Comparison of ENCODE assay signal across 30 cellular contexts in genomic region chr10:74612195-74612594, GRCh38.
DNase-seq lines count a peak whose midpoint lies in the region; ATAC-seq and TF ChIP-seq lines count a peak whose summit lies in the region.
"Had no signal": no experiment of that assay in that cellular context is flagged by ENCODE, and none has a peak within 500 bp of the region (broad histone marks: within the 10 kb centered on the region; RNA-seq: fewer than 3 reads in every experiment).

No MANE protein-coding gene starts in this region.

- no peak overlapping the region for H2AFZ ChIP-seq in OCI-LY7 (ENCODE audit: low read length)
- H2AFZ ChIP-seq: hepatocyte had no signal

- no peak overlapping the region for H3K4me3 Mint-ChIP-seq in MCF 10A (ENCODE audit: unreplicated experiment)
- H3K4me3 Mint-ChIP-seq: activated CD4-positive, alpha-beta memory T cell treated with anti-CD3 and anti-CD28 coated beads, Interleukin-2, amount 10 ng/mL, durations not matched to agents 7 days and 5 days; CD14-positive monocyte; immature natural killer cell; naive thymus-derived CD8-positive, alpha-beta T cell; T-cell had no signal

- no peaks in the 10 kb centered on the region for H3K27me3 ChIP-seq in breast epithelium
- H3K27me3 ChIP-seq: hepatocyte, SJSA1, testis had no signal

- H3K36me3 ChIP-seq in breast epithelium = no peaks in the 10 kb centered on the region
- H3K36me3 ChIP-seq in OCI-LY7 (ENCODE audit: insufficient read depth, low read length) = no peaks in the 10 kb centered on the region
- H3K36me3 ChIP-seq: left ventricle myocardium inferior, SJSA1 had no signal

- H3K9me3 ChIP-seq in breast epithelium (no peaks in the 10 kb centered on the region), OCI-LY7 (ENCODE audit: low read length) (no peaks in the 10 kb centered on the region)
- H3K9me3 ChIP-seq: left ventricle myocardium inferior, psoas muscle, SJSA1, testis had no signal

- no peaks in the 10 kb centered on the region for H3K9me2 ChIP-seq in OCI-LY7 (ENCODE audit: insufficient read depth, low read length)

- CTCF ChIA-PET in MCF 10A (lab: Yijun Ruan, JAX) = interaction anchor here (0.6 kb wide), 1 partner anchor 10 kb away, joined by 5 read pairs; no protein-coding TSS in a partner anchor
- CTCF ChIA-PET in OCI-LY7 (lab: Charles Lee; ENCODE audit: unreplicated experiment) = no interaction called here

- POLR2A ChIA-PET in MCF 10A (lab: Yijun Ruan, JAX) = no interaction called here
- POLR2A ChIA-PET in OCI-LY7 (lab: Charles Lee) = no interaction called here

- H3K27ac ChIP-seq in breast epithelium = no peak overlapping the region
- H3K27ac ChIP-seq in OCI-LY7 (ENCODE audit: low read depth, low read length, poor library complexity, severe bottlenecking) = no peak overlapping the region
- H3K27ac ChIP-seq: 22Rv1, hepatocyte, left ventricle myocardium inferior, psoas muscle, SJSA1, testis had no signal

- no peaks in the 10 kb centered on the region for H3K27me3 Mint-ChIP-seq in MCF 10A (ENCODE audit: insufficient read depth, unreplicated experiment)
- H3K27me3 Mint-ChIP-seq: activated CD4-positive, alpha-beta memory T cell treated with anti-CD3 and anti-CD28 coated beads, Interleukin-2, amount 10 ng/mL, durations not matched to agents 7 days and 5 days; naive thymus-derived CD8-positive, alpha-beta T cell; T-cell had no signal

- H3K27ac Mint-ChIP-seq in MCF 10A (ENCODE audit: low read depth, unreplicated experiment) = no peak overlapping the region
- H3K27ac Mint-ChIP-seq: activated CD4-positive, alpha-beta memory T cell treated with anti-CD3 and anti-CD28 coated beads, Interleukin-2, amount 10 ng/mL, durations not matched to agents 7 days and 5 days; activated naive CD4-positive, alpha-beta T cell treated with anti-CD3 and anti-CD28 coated beads, Interleukin-2, amount 50 U/mL, for 72 hours; CD14-positive monocyte; immature natural killer cell; naive thymus-derived CD8-positive, alpha-beta T cell; T-cell had no signal

- H3K9me3 Mint-ChIP-seq in MCF 10A (ENCODE audit: unreplicated experiment) = no peaks in the 10 kb centered on the region
- H3K9me3 Mint-ChIP-seq: activated CD4-positive, alpha-beta memory T cell treated with anti-CD3 and anti-CD28 coated beads, Interleukin-2, amount 10 ng/mL, durations not matched to agents 7 days and 5 days; activated naive CD4-positive, alpha-beta T cell treated with anti-CD3 and anti-CD28 coated beads, Interleukin-2, amount 50 U/mL, for 72 hours; immature natural killer cell had no signal

- no peaks in the 10 kb centered on the region for H3K4me1 Mint-ChIP-seq in MCF 10A (ENCODE audit: insufficient read depth, unreplicated experiment)
- H3K4me1 Mint-ChIP-seq: activated CD4-positive, alpha-beta memory T cell treated with anti-CD3 and anti-CD28 coated beads, Interleukin-2, amount 10 ng/mL, durations not matched to agents 7 days and 5 days; CD14-positive monocyte; immature natural killer cell had no signal

- H3K4me1 ChIP-seq in breast epithelium (no peaks in the 10 kb centered on the region), OCI-LY7 (ENCODE audit: insufficient read depth, low read length, poor library complexity, severe bottlenecking) (no peaks in the 10 kb centered on the region)
- H3K4me1 ChIP-seq: left ventricle myocardium inferior, psoas muscle, SJSA1, testis had no signal

- BruUV-seq in MCF 10A (replicated peaks; lab: Mats Ljungman, UMichigan) (no TSS peak), OCI-LY7 (replicated peaks; lab: Mats Ljungman, UMichigan) (no TSS peak)

- no peaks in the 10 kb centered on the region for H3K79me2 ChIP-seq in OCI-LY7 (ENCODE audit: insufficient read depth, low read depth, low read length)
- H3K79me2 ChIP-seq: hepatocyte had no signal

- H3K36me3 Mint-ChIP-seq in MCF 10A (ENCODE audit: insufficient read depth, unreplicated experiment) = peaks cover 6% of the 10 kb centered on the region

- H3K4me3 ChIP-seq in breast epithelium (no peak overlapping the region), astrocyte of the spinal cord (ENCODE audit: low read depth, low read length) (no peak overlapping the region), OCI-LY7 (ENCODE audit: low read depth, low read length, poor library complexity, severe bottlenecking) (no peak overlapping the region)
- H3K4me3 ChIP-seq: hepatocyte, left ventricle myocardium inferior, psoas muscle, SJSA1, testis had no signal

- intact Hi-C loops in MCF 10A (cut with micrococcal nuclease) (no loop called here), breast epithelium (cut with DNase I; ENCODE audit: low total_unique reads) (no loop called here), OCI-LY7 (cut with micrococcal nuclease; ENCODE audit: unreplicated experiment) (no loop called here)

- DNase-seq in MCF 10A (ENCODE audit: unreplicated experiment) (peak; percentile 13), breast epithelium (ENCODE audit: low spot score in 2 of 2) (no peak), astrocyte of the spinal cord (ENCODE audit: low read depth, low spot score) (peak; percentile 33), fibroblast of peridontal ligament (ENCODE audit: extremely low read depth) (peak; percentile 17), omental fat pad (ENCODE audit: low spot score) (no peak), NCI-H510A treated with DMSO at 0.1 percent for 48 hours (lab: John Stamatoyannopoulos, UW) (no peak), OCI-LY7 (ENCODE audit: low spot score) (no peak), activated gamma-delta T cell (lab: John Stamatoyannopoulos, UW) (no peak)
- DNase-seq: activated CD4-positive, alpha-beta memory T cell treated with anti-CD3 and anti-CD28 coated beads, Interleukin-2, amount 10 ng/mL, durations not matched to agents 7 days and 5 days; activated CD4-positive, CD25-positive, alpha-beta regulatory T cell treated with anti-CD3 and anti-CD28 coated beads, Interleukin-2, amount 50 U/mL, for 72 hours; activated CD8-positive, alpha-beta memory T cell treated with anti-CD3 and anti-CD28 coated beads, Interleukin-2, amount 50 U/mL, for 48 hours; aorta; DMS79 treated with DMSO at 0.1 percent for 48 hours; foreskin melanocyte; immature natural killer cell; left ventricle myocardium inferior; naive thymus-derived CD8-positive, alpha-beta T cell; NCI-H1092 treated with DMSO at 0.1 percent for 48 hours; NCI-H1930; NCI-H69; nucleus accumbens; psoas muscle; stimulated activated naive CD4-positive, alpha-beta T cell treated with Interleukin-2 at 50 U/mL for 16 hours; T-cell; testis had no signal

- ATAC-seq in omental fat pad (ENCODE audit: low FRiP score) = no peak
- ATAC-seq: activated naive CD4-positive, alpha-beta T cell treated with anti-CD3 and anti-CD28 coated beads, Interleukin-2, amount 50 U/mL, for 72 hours; naive thymus-derived CD8-positive, alpha-beta T cell; psoas muscle; T-cell had no signal

- no peaks in the 10 kb centered on the region for H4K20me1 ChIP-seq in OCI-LY7 (ENCODE audit: insufficient read depth, low read length)

- no peak overlapping the region for H3K4me2 ChIP-seq in OCI-LY7 (ENCODE audit: low read length)
- H3K4me2 ChIP-seq: hepatocyte had no signal

- no peak for TF ChIP-seq POLR2A in breast epithelium (IDR thresholded peaks at IDR 0.05)

- no peak for TF ChIP-seq CTCF in MCF 10A (IDR thresholded peaks at IDR 0.05; ENCODE audit: unreplicated experiment)
- TF ChIP-seq CTCF in breast epithelium (IDR thresholded peaks at IDR 0.05) = no peak
- TF ChIP-seq CTCF in astrocyte of the spinal cord (IDR thresholded peaks at IDR 0.05; ENCODE audit: low read depth, low read length) = no peak
- TF ChIP-seq CTCF in omental fat pad (IDR thresholded peaks at IDR 0.05) = no peak
- TF ChIP-seq CTCF in OCI-LY7 (conservative IDR thresholded peaks at IDR 0.05; ENCODE audit: low read length) = no peak

- in situ Hi-C loops in astrocyte of the spinal cord (cut with HindIII; ENCODE audit: low sequenced_read_pairs) = no loop called here

Comparison
In these comparisons a context has a peak if more than half of its experiments do, and no peak if none do; other contexts are left out.
1. DNase-seq: peak in MCF 10A (single experiment), astrocyte of the spinal cord (single experiment) and fibroblast of peridontal ligament (single experiment); none in breast epithelium (0 of 2), omental fat pad (single experiment), NCI-H510A treated with DMSO at 0.1 percent for 48 hours (single experiment), OCI-LY7 (single experiment) and activated gamma-delta T cell (single experiment).